26 cellular contexts compared by ENCODE assay signal in genomic region chr3:112131111-112131510, GRCh38. TPM values are rescaled to one million over a fixed set of nuclear protein-coding genes. Genes with fewer than 3 reads are reported as not detected.
A peak's percentile ranks its signal among the peaks of the same experiment; 100 is the strongest.
DNase-seq lines count a peak whose midpoint lies in the region; ATAC-seq and FAIRE-seq lines count a peak whose summit lies in the region.
"Had no signal": no experiment of that assay in that cellular context is flagged by ENCODE, and none has a peak within 500 bp of the region (broad histone marks: within the 10 kb centered on the region; RNA-seq: fewer than 3 reads in every experiment).

No MANE protein-coding gene starts in this region.

- H3K4me3 Mint-ChIP-seq in stimulated activated naive CD8-positive, alpha-beta T cell treated with anti-CD3 and anti-CD28 coated beads, Interleukin-15, Interleukin-2, amounts not matched to agents 100 ng/mL and 50 ng/mL, for 24 hours = peak overlapping the region; percentile 17
- H3K4me3 Mint-ChIP-seq in activated T-helper 17 cell treated with anti-CD3 and anti-CD28 coated beads, Interleukin-2, amount 50 U/mL, for 72 hours = peak overlapping the region; percentile 58

- peak; percentile 40 for FAIRE-seq in GM19239 (lab: Jason Lieb, UNC)
- FAIRE-seq: islet of Langerhans had no signal

- no peak overlapping the region for H3K27ac Mint-ChIP-seq in stimulated activated naive CD8-positive, alpha-beta T cell treated with anti-CD3 and anti-CD28 coated beads, Interleukin-15, Interleukin-2, amounts not matched to agents 100 ng/mL and 50 ng/mL, for 24 hours
- H3K27ac Mint-ChIP-seq in activated T-helper 17 cell treated with anti-CD3 and anti-CD28 coated beads, Interleukin-2, amount 50 U/mL, for 72 hours = peak overlapping the region; percentile 82

- no peaks in the 10 kb centered on the region for H3K36me3 Mint-ChIP-seq in stimulated activated naive CD8-positive, alpha-beta T cell treated with anti-CD3 and anti-CD28 coated beads, Interleukin-15, Interleukin-2, amounts not matched to agents 100 ng/mL and 50 ng/mL, for 24 hours (ENCODE audit: low read depth)
- peaks cover 29% of the 10 kb centered on the region for H3K36me3 Mint-ChIP-seq in activated T-helper 17 cell treated with anti-CD3 and anti-CD28 coated beads, Interleukin-2, amount 50 U/mL, for 72 hours (ENCODE audit: low read depth)

- no peaks in the 10 kb centered on the region for H3K27me3 Mint-ChIP-seq in stimulated activated naive CD8-positive, alpha-beta T cell treated with anti-CD3 and anti-CD28 coated beads, Interleukin-15, Interleukin-2, amounts not matched to agents 100 ng/mL and 50 ng/mL, for 24 hours
- no peaks in the 10 kb centered on the region for H3K27me3 Mint-ChIP-seq in activated T-helper 17 cell treated with anti-CD3 and anti-CD28 coated beads, Interleukin-2, amount 50 U/mL, for 72 hours

- DNase-seq in stimulated activated naive CD8-positive, alpha-beta T cell treated with anti-CD3 and anti-CD28 coated beads, Interleukin-15, Interleukin-2, amounts not matched to agents 100 U/mL and 50 U/mL, for 24 hours = no peak
- DNase-seq in GM19239 (ENCODE audit: insufficient read length, low spot score) = no peak
- no peak for DNase-seq in SW480 (ENCODE audit: low spot score)
- DNase-seq: activated effector memory CD4-positive, alpha-beta T cell treated with anti-CD3 and anti-CD28 coated beads, Interleukin-2, amount 50 U/mL, for 16 hours; Caco-2; cerebellar nuclear complex; GM23248; hypothalamus; KG1; mucosa of descending colon; NCI-H1048; NCI-H1930; NCI-H345; stimulated activated CD4-positive, alpha-beta T cell treated with anti-CD3 and anti-CD28 coated beads, Interleukin-2, amount 100 ng/mL, for 48 hours; upper lobe of left lung had no signal

- H3K4me1 Mint-ChIP-seq in stimulated activated naive CD8-positive, alpha-beta T cell treated with anti-CD3 and anti-CD28 coated beads, Interleukin-15, Interleukin-2, amounts not matched to agents 100 ng/mL and 50 ng/mL, for 24 hours (ENCODE audit: low read depth) = peaks cover 94% of the 10 kb centered on the region
- peaks cover 66% of the 10 kb centered on the region for H3K4me1 Mint-ChIP-seq in activated T-helper 17 cell treated with anti-CD3 and anti-CD28 coated beads, Interleukin-2, amount 50 U/mL, for 72 hours

- H3K9me3 Mint-ChIP-seq in stimulated activated naive CD8-positive, alpha-beta T cell treated with anti-CD3 and anti-CD28 coated beads, Interleukin-15, Interleukin-2, amounts not matched to agents 100 ng/mL and 50 ng/mL, for 24 hours = no peaks in the 10 kb centered on the region
- H3K9me3 Mint-ChIP-seq in activated T-helper 17 cell treated with anti-CD3 and anti-CD28 coated beads, Interleukin-2, amount 50 U/mL, for 72 hours = no peaks in the 10 kb centered on the region

- ATAC-seq in stimulated activated naive CD8-positive, alpha-beta T cell treated with anti-CD3 and anti-CD28 coated beads, Interleukin-15, Interleukin-2, amounts not matched to agents 100 U/mL and 50 U/mL, for 24 hours = no peak
- no peak for ATAC-seq in activated T-helper 17 cell treated with anti-CD3 and anti-CD28 coated beads, Interleukin-2, amount 50 U/mL, for 72 hours (replicated peaks)
- ATAC-seq in GM18861 (IDR thresholded peaks at IDR 0.05; ENCODE audit: unreplicated experiment) = no peak
- no peak for ATAC-seq in HG03432 (IDR thresholded peaks at IDR 0.05; ENCODE audit: unreplicated experiment)
- ATAC-seq in GM21529 (IDR thresholded peaks at IDR 0.05; ENCODE audit: unreplicated experiment) = no peak
- ATAC-seq: mucosa of descending colon, Panc1 had no signal

RNA-seq across cellular contexts. Expression of gene GCSAM, which starts 1.9 kb away (rescaled TPM):
- total RNA-seq in activated T-helper 17 cell treated with anti-CD3 and anti-CD28 coated beads, Interleukin-2, amount 50 U/mL, for 72 hours = 10 to 100 TPM; 13.5 to 18.6 TPM
- total RNA-seq: ascending aorta, Caco-2, Daoy, frontal cortex, GM23248, SK-MEL-5 had no signal

RNA-seq across cellular contexts. Expression of gene C3orf52, which starts 44.9 kb away (rescaled TPM):
- total RNA-seq in activated T-helper 17 cell treated with anti-CD3 and anti-CD28 coated beads, Interleukin-2, amount 50 U/mL, for 72 hours = 10 to 100 TPM in 1 of 2 donors, 1 to 10 TPM in 1; 9.9 to 14.5 TPM
